ENCODE assay signal across 9 cellular contexts in genomic region chr11:122746050-122746478, GRCh38.
A peak's percentile ranks its signal among the peaks of the same experiment; 100 is the strongest.
DNase-seq lines count a peak whose midpoint lies in the region; ATAC-seq and TF ChIP-seq lines count a peak whose summit lies in the region.
"Had no signal": no experiment of that assay in that cellular context is flagged by ENCODE, and none has a peak within 500 bp of the region (broad histone marks: within the 10 kb centered on the region; RNA-seq: fewer than 3 reads in every experiment).

No MANE protein-coding gene starts in this region.

- intact Hi-C loops in CD14-positive monocyte (cut with micrococcal nuclease): loop anchor here (2.0 to 10.0 kb wide), 3 partner anchors 31 to 51 kb away; no protein-coding TSS in a partner anchor
- intact Hi-C loops in ascending aorta (cut with DNase I): no loop called here

- peaks cover 10% of the 10 kb centered on the region for H3K4me1 Mint-ChIP-seq in CD14-positive monocyte

- ATAC-seq in GM21360 (IDR thresholded peaks at IDR 0.05; ENCODE audit: unreplicated experiment) (peak; percentile 75), HG03565 (IDR thresholded peaks at IDR 0.05; ENCODE audit: unreplicated experiment) (peak; percentile 67)

- peak overlapping the region in 1 of 2 donors; percentile 33 for H3K4me3 Mint-ChIP-seq in CD14-positive monocyte

- no peaks in the 10 kb centered on the region for H3K4me1 ChIP-seq in ascending aorta

- H3K27ac ChIP-seq in ascending aorta: no peak overlapping the region
- H3K27ac ChIP-seq: VCaP had no signal

- H3K27ac Mint-ChIP-seq in CD14-positive monocyte: no peak overlapping the region

- peaks cover 14 to 17% of the 10 kb centered on the region in 2 donors for H3K36me3 Mint-ChIP-seq in CD14-positive monocyte

- H3K9me3 Mint-ChIP-seq in CD14-positive monocyte: peaks cover 0 to 4% (median 0%) of the 10 kb centered on the region in 7 donors

- no peaks in the 10 kb centered on the region for H3K9me3 ChIP-seq in ascending aorta

- no peaks in the 10 kb centered on the region for H3K36me3 ChIP-seq in ascending aorta

- no peaks in the 10 kb centered on the region for H3K27me3 ChIP-seq in ascending aorta

- TF ChIP-seq CTCF in CD14-positive monocyte (IDR thresholded peaks at IDR 0.05): no peak
- no peak for TF ChIP-seq CTCF in ascending aorta (IDR thresholded peaks at IDR 0.05)

- DNase-seq in CD14-positive monocyte (ENCODE audit: low spot score) (peak; percentile 88), activated T-cell treated with anti-CD3 and anti-CD28 coated beads for 24 hours (ENCODE audit: low read depth) (peak; percentile 67), ascending aorta (ENCODE audit: low spot score in 2 of 2) (no peak), NCI-H748 treated with DMSO at 0.1 percent for 48 hours (lab: John Stamatoyannopoulos, UW) (no peak), globus pallidus (ENCODE audit: low spot score) (no peak)
- DNase-seq in stimulated activated CD4-positive, alpha-beta T cell treated with anti-CD3 and anti-CD28 coated beads, Interleukin-2, amount 100 ng/mL, for 4 hours (ENCODE audit: low read depth): peak; percentile 70

- H3K4me3 ChIP-seq in ascending aorta: no peak overlapping the region

- peaks cover 0 to 1% (median 0%) of the 10 kb centered on the region in 3 donors for H3K27me3 Mint-ChIP-seq in CD14-positive monocyte (ENCODE audit: low read depth in 3 of 3)

Comparison
In these comparisons a context has a peak if more than half of its experiments do, and no peak if none do; other contexts are left out.
1. DNase-seq: peak in CD14-positive monocyte (single experiment), activated T-cell treated with anti-CD3 and anti-CD28 coated beads for 24 hours (single experiment) and stimulated activated CD4-positive, alpha-beta T cell treated with anti-CD3 and anti-CD28 coated beads, Interleukin-2, amount 100 ng/mL, for 4 hours (single experiment); none in ascending aorta (0 of 2), NCI-H748 treated with DMSO at 0.1 percent for 48 hours (single experiment) and globus pallidus (single experiment).